In the genomic region with DNA sequence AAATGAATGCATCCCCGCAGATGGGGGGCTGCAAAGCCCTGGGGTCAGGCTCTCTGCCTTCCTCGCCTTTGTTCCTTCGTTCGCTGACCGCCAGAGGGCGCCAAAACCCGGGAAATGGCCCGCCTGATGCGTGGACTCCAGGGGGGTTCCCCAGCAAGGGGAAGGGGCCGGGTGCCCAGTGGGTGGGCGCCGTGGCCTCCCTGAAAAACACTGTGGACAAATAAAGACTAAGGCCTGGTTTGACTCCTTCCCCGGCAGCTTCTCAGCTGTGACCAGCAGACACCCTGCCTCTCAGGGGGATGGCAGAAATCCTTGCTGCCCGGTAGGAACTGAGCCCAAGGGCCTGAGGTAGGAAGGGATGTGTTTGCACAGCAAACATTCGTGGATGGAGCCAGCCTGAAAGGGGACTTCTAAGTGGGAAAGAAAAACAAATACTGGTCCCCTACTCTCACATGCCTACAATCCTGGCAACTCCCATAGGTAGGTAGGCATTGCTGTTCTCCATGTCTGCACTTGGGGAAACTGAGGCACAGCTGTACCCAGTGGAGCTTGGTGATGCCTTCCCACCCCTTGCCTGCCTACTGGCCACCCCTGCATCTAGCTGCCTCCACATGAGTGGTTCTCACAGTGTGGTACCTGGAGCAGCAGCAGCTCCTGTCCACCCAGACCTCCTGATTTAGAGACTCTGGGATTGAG, we compare ENCODE assay signal across 8 cellular contexts. TPM values are rescaled to one million over a fixed set of nuclear protein-coding genes. Genes with fewer than 3 reads are reported as not detected.
DNase-seq lines count a peak whose midpoint lies in the region; FAIRE-seq and TF ChIP-seq lines count a peak whose summit lies in the region.

No MANE protein-coding gene starts in this region.

- peak overlapping the region in 1 of 2 experiments; percentile 7; a peak in 1 of 4 replicates for H3K4me2 ChIP-seq in H1 (ENCODE audit: insufficient read depth in 1 of 2, low read depth in 2 of 2, low read length in 2 of 2)
- no peak overlapping the region for H3K4me2 ChIP-seq in neural cell (ENCODE audit: low read length)

- H3K27ac ChIP-seq in H1 (ENCODE audit: low read depth, low read length): no peak overlapping the region
- H3K27ac ChIP-seq in neural cell (ENCODE audit: low read length): no peak overlapping the region
- no peak overlapping the region for H3K27ac ChIP-seq in substantia nigra (ENCODE audit: low read depth, low read length, poor library complexity, severe bottlenecking)

- no peak overlapping the region for H4K5ac ChIP-seq in H1 (ENCODE audit: insufficient read length, low read depth, low read length)

- H4K8ac ChIP-seq in H1 (ENCODE audit: extremely low read depth, insufficient read depth, low read length): peak overlapping the region; percentile 29; the same call in 1 of the 2 replicates

- H3K18ac ChIP-seq in H1 (ENCODE audit: extremely low read depth, low read length): no peak overlapping the region

- H3K27me3 ChIP-seq in H1 (replicated peaks in 1 of 4; ENCODE audit: control insufficient read depth in 3 of 4, extremely low read depth in 1 of 4, insufficient read depth in 3 of 4, low read length in 3 of 4): peaks cover 0 to 11% (median 7%) of the 10 kb centered on the region in 4 experiments; a peak in 4 of 7 replicates
- no peaks in the 10 kb centered on the region for H3K27me3 ChIP-seq in neural cell (ENCODE audit: insufficient read depth, low read depth, low read length)

- TF ChIP-seq RAD21 in H1 (IDR thresholded peaks at IDR 0.05 in 1 of 2, conservative IDR thresholded peaks at IDR 0.05 in 1 of 2; ENCODE audit: low read depth in 2 of 2, low read length in 2 of 2) (peak; percentile 87 to 89), neural cell (conservative IDR thresholded peaks at IDR 0.05) (peak; percentile 99)

- H3K14ac ChIP-seq in H1 (ENCODE audit: insufficient read length): no peak overlapping the region

- no peaks in the 10 kb centered on the region for H3K79me1 ChIP-seq in H1 (ENCODE audit: low read depth, low read length)

- no peak overlapping the region for H2BK20ac ChIP-seq in H1 (ENCODE audit: low read length)

- 0 out of 2 replicates have a peak overlapping the region, but pooled peaks have one; percentile 60 for H2BK12ac ChIP-seq in H1 (ENCODE audit: low read depth, low read length)

- FAIRE-seq in H1 (lab: Jason Lieb, UNC): no peak

- peaks cover 0 to 3% (median 2%) of the 10 kb centered on the region in 4 experiments; a peak in 2 of 7 replicates for H3K4me1 ChIP-seq in H1 (replicated peaks in 1 of 4; ENCODE audit: control insufficient read depth in 3 of 4, insufficient read depth in 4 of 4, low read length in 3 of 4)

- no peak overlapping the region for H3K23ac ChIP-seq in H1 (ENCODE audit: insufficient read length)

- no peak overlapping the region for H3K4ac ChIP-seq in H1 (replicated peaks; ENCODE audit: insufficient read length, low read depth, low read length)

- CTCF ChIA-PET in H1 (lab: Charles Lee; ENCODE audit: partially characterized antibody): interaction anchor here (0.6 to 11.7 kb wide), 43 partner anchors 8 to 320 kb away, joined by 3 to 206 read pairs (median 6); partner anchors contain the start of gene DUSP1

- TF ChIP-seq CTCF in GM12873 (IDR thresholded peaks at IDR 0.05; ENCODE audit: insufficient read depth, low read depth, low read length, missing control alignments) (peak; percentile 84), H1 (IDR thresholded peaks at IDR 0.05; ENCODE audit: control extremely low read depth in 1 of 3, insufficient read depth in 1 of 3, low read depth in 1 of 3, low read length in 3 of 3) (peak in 2 of 3 experiments; percentile 81 to 91; a peak in 3 of 4 replicates), neural cell (IDR thresholded peaks at IDR 0.05; ENCODE audit: poor library complexity, severe bottlenecking) (peak; percentile 97)

- no peak overlapping the region for H4K91ac ChIP-seq in H1 (replicated peaks; ENCODE audit: insufficient read length, low read length)

- DNase-seq in NCI-H1092 treated with DMSO at 0.1 percent for 48 hours (lab: John Stamatoyannopoulos, UW): peak; percentile 4
- DNase-seq in activated CD8-positive, alpha-beta memory T cell treated with anti-CD3 and anti-CD28 coated beads for 24 hours: peak; percentile 92
- DNase-seq in H1 (ENCODE audit: low read depth in 1 of 2, low spot score in 2 of 2): peak in 1 of 2 experiments; percentile 91
- peak in 41 of 49 donors; percentile 14 to 80 (median 47) for DNase-seq in substantia nigra (lab: John Stamatoyannopoulos, UW)
- no peak for DNase-seq in GF-D8 (lab: John Stamatoyannopoulos, UW)
- DNase-seq in NCI-H226: no peak

- H3K23me2 ChIP-seq in H1 (ENCODE audit: low read depth, low read length): peaks cover under 1% of the 10 kb centered on the region; the same call in 1 of the 2 replicates

- no peak overlapping the region for H2AK5ac ChIP-seq in H1 (ENCODE audit: low read depth, low read length)

- H3F3A ChIP-seq in neural cell (ENCODE audit: insufficient read depth, low read length, poor library complexity, severe bottlenecking): no peaks in the 10 kb centered on the region

- H3K4me3 ChIP-seq in H1 (ENCODE audit: extremely low read depth in 1 of 4, insufficient read depth in 2 of 4, low read depth in 3 of 4, low read length in 4 of 4) (no peak overlapping the region), neural cell (ENCODE audit: low read length) (no peak overlapping the region)

- TF ChIP-seq EP300 in H1 (IDR thresholded peaks at IDR 0.05; ENCODE audit: borderline replicate concordance in 1 of 2, low read depth in 2 of 2, low read length in 2 of 2) (no peak), neural cell (conservative IDR thresholded peaks at IDR 0.05; ENCODE audit: poor library complexity, severe bottlenecking) (no peak)

- no peak overlapping the region for H2BK5ac ChIP-seq in H1 (ENCODE audit: low read depth, low read length)

- H3K9ac ChIP-seq in H1 (replicated peaks in 1 of 4; ENCODE audit: extremely low read depth in 1 of 4, low read depth in 3 of 4, low read length in 3 of 4): no peak overlapping the region
- H3K9ac ChIP-seq in neural cell (ENCODE audit: low read length): no peak overlapping the region

- H3K9me3 ChIP-seq in H1 (ENCODE audit: insufficient read depth in 2 of 2, low read depth in 1 of 2, low read length in 1 of 2) (no peaks in the 10 kb centered on the region), neural cell (ENCODE audit: low read length) (no peaks in the 10 kb centered on the region)

- H3K9me2 ChIP-seq in neural cell (ENCODE audit: insufficient read depth, low read length): no peaks in the 10 kb centered on the region

- POLR2A ChIA-PET in H1 (lab: Charles Lee; ENCODE audit: partially characterized antibody): interaction anchor here (1.1 kb wide), 1 partner anchor 58 kb away, joined by 6 read pairs; the partner anchor contains the start of gene DUSP1

- no peak for TF ChIP-seq POLR2A in H1 (IDR thresholded peaks at IDR 0.05; ENCODE audit: control extremely low read depth in 1 of 2, low read depth in 2 of 2, low read length in 2 of 2)

- no peak overlapping the region for H3K56ac ChIP-seq in H1 (replicated peaks; ENCODE audit: insufficient read length, low read depth, low read length)

- no peak overlapping the region for H2BK120ac ChIP-seq in H1 (replicated peaks; ENCODE audit: low read depth, low read length)

- no peaks in the 10 kb centered on the region for H3K36me3 ChIP-seq in H1 (ENCODE audit: control insufficient read depth in 2 of 4, insufficient read depth in 4 of 4, low read length in 3 of 4)
- no peaks in the 10 kb centered on the region for H3K36me3 ChIP-seq in neural cell (ENCODE audit: insufficient read depth, low read length)

- H2AFZ ChIP-seq in H1 (ENCODE audit: low read length) (no peak overlapping the region), neural cell (ENCODE audit: low read depth, low read length) (no peak overlapping the region)

- H3K79me2 ChIP-seq in H1 (ENCODE audit: control insufficient read depth in 1 of 2, insufficient read depth in 2 of 2, low read length in 2 of 2): no peaks in the 10 kb centered on the region
- H3K79me2 ChIP-seq in neural cell (replicated peaks; ENCODE audit: insufficient read depth, low read length): no peaks in the 10 kb centered on the region

- WGBS in H1 (ENCODE audit: extremely low coverage in 1 of 2, insufficient coverage in 1 of 2, insufficient read length in 1 of 2, insufficient replicate concordance in 2 of 2, low coverage in 1 of 2, low lambda C conversion rate in 2 of 2, missing lambda C conversion rate in 1 of 2), 2 experiments: 19% methylated on average over 15 of the region's 15 CpGs; no CpG with 5 or more reads in 1 of the 2 experiments

- no peak overlapping the region for H2BK15ac ChIP-seq in H1 (ENCODE audit: low read length)

- H4K20me1 ChIP-seq in H1 (replicated peaks in 1 of 2; ENCODE audit: control insufficient read depth in 1 of 2, insufficient read depth in 2 of 2, low read length in 2 of 2): peaks cover 0 to 3% of the 10 kb centered on the region in 2 experiments
- no peaks in the 10 kb centered on the region for H4K20me1 ChIP-seq in neural cell (ENCODE audit: insufficient read depth)

TF ChIP-seq in H1, 55 proteins besides CTCF, POLR2A, EP300 and RAD21 (continues in another document):
- no peak for TF ChIP-seq CTBP2 (IDR thresholded peaks at IDR 0.05; ENCODE audit: borderline replicate concordance, insufficient read depth, insufficient read length, low read length)

TF ChIP-seq in neural cell, 6 proteins besides CTCF, POLR2A, EP300 and RAD21:
- TF ChIP-seq POLR2AphosphoS5 (IDR thresholded peaks at IDR 0.05) (no peak), SMC3 (conservative IDR thresholded peaks at IDR 0.05; ENCODE audit: poor library complexity) (peak; percentile 99), MXI1 (conservative IDR thresholded peaks at IDR 0.05; ENCODE audit: poor library complexity, severe bottlenecking) (peak; percentile 20)

RNA-seq across cellular contexts. Expression of gene DUSP1, which starts 57.7 kb away (rescaled TPM):
- total RNA-seq in H1 (2021; fragmentation: NEBNext Ultra II Directional; extraction: Animal tissue kit (Norgen Biotek cat#: 25700)): 6.5 and 8.6 TPM in 2 replicates
- 11.4 and 11.7 TPM in 2 replicates for polyA plus RNA-seq in H1 (2011; rRNA removed)
- 11.3 TPM for polyA plus RNA-seq in H1 (2011; cell fraction: cytosol; rRNA removed)
- 15.3 TPM for polyA plus RNA-seq in H1 (2011; cell fraction: nucleus; rRNA removed)
- 6.9 to 8.1 TPM (median 7.2 TPM) in 4 replicates for polyA plus RNA-seq in H1 (2012, experiment 1 of 2)
- polyA plus RNA-seq in H1 (2012, experiment 2 of 2): 7.6 TPM
- 3.2 TPM for polyA plus RNA-seq in H1 (2013, experiment 1 of 2)
- polyA plus RNA-seq in H1 (2013, experiment 2 of 2): 2.9 TPM
- 17.6 and 18.7 TPM in 2 replicates for polyA minus RNA-seq in H1 (2011; rRNA and poly(A)+ RNA removed)
- polyA minus RNA-seq in H1 (2011; cell fraction: cytosol; rRNA and poly(A)+ RNA removed): 10.2 TPM
- polyA minus RNA-seq in H1 (2011; cell fraction: nucleus; rRNA and poly(A)+ RNA removed): 47.4 TPM
- 48.3 and 52.9 TPM in 2 replicates for polyA plus RNA-seq in neural cell
- 97.5 and 131 TPM in 2 replicates for polyA minus RNA-seq in neural cell

Comparison
In these comparisons a context has a peak if more than half of its experiments do, and no peak if none do; other contexts are left out.
1. DNase-seq: peak in NCI-H1092 treated with DMSO at 0.1 percent for 48 hours (single experiment), activated CD8-positive, alpha-beta memory T cell treated with anti-CD3 and anti-CD28 coated beads for 24 hours (single experiment) and substantia nigra (41 of 49); none in GF-D8 (single experiment) and NCI-H226 (single experiment).
2. Peak in every context shown above with its lines, with median percentiles within 50 percentile points of each other: CTCF ChIP-seq.